In genomic region chr7:44986218-44987053, GRCh38 we compare ENCODE assay signal across 1 cellular context.
TF ChIP-seq lines count a peak whose summit lies in the region.

No MANE protein-coding gene starts in this region.

TF ChIP-seq in K562, 482 proteins besides CTCF, POLR2A, EP300 and RAD21 (continued from another document and continues in another):
- peak; percentile 20 to 46; a peak in 1 of 4 replicates for TF ChIP-seq MLLT1 (IDR thresholded peaks at IDR 0.05)
- TF ChIP-seq GABPB1 (CRISPR knock-in tag; IDR thresholded peaks at IDR 0.05), result peak; percentile 50; the same call in 1 of the 2 replicates
- no peak; a peak in 1 of 4 replicates for TF ChIP-seq ETV6 (IDR thresholded peaks at IDR 0.05; ENCODE audit: borderline replicate concordance in 1 of 2, low read depth in 2 of 2, low read length in 1 of 2)
- no peak for TF ChIP-seq ETV6 (CRISPR knock-in tag; IDR thresholded peaks at IDR 0.05; ENCODE audit: borderline replicate concordance)
- no peak for TF ChIP-seq SNIP1 (IDR thresholded peaks at IDR 0.05; ENCODE audit: low read depth)
- TF ChIP-seq MTF1 (CRISPR knock-in tag; IDR thresholded peaks at IDR 0.05; ENCODE audit: borderline replicate concordance), result no peak
- no peak for TF ChIP-seq MED1 (CRISPR knock-in tag; IDR thresholded peaks at IDR 0.05; ENCODE audit: borderline replicate concordance)
- no peak for TF ChIP-seq ZNF583 (CRISPR knock-in tag; IDR thresholded peaks at IDR 0.05)
- no peak for TF ChIP-seq SIX5 (IDR thresholded peaks at IDR 0.05; ENCODE audit: borderline replicate concordance in 1 of 2, insufficient read depth in 1 of 2, low read depth in 1 of 2, low read length in 2 of 2)
- peak; percentile 96 for TF ChIP-seq BRD4 (IDR thresholded peaks at IDR 0.05)
- TF ChIP-seq HES1 (IDR thresholded peaks at IDR 0.05; ENCODE audit: low read depth), result no peak
- no peak for TF ChIP-seq CBX2 (IDR thresholded peaks at IDR 0.05; ENCODE audit: insufficient read depth, low read length, poor library complexity, severe bottlenecking)
- 0 out of 2 replicates have a peak, but pooled peaks have one; percentile 24 for TF ChIP-seq SPI1 (IDR thresholded peaks at IDR 0.05; ENCODE audit: borderline replicate concordance, low read depth, low read length)
- TF ChIP-seq MNT (conservative IDR thresholded peaks at IDR 0.05), result peak; percentile 97
- peak; percentile 95 for TF ChIP-seq RBM22 (IDR thresholded peaks at IDR 0.05; ENCODE audit: low read depth, low read length, poor library complexity, severe bottlenecking)
- TF ChIP-seq SMARCB1 (IDR thresholded peaks at IDR 0.05; ENCODE audit: insufficient read length, low read depth), result peak; percentile 35
- TF ChIP-seq, protein P1, sequence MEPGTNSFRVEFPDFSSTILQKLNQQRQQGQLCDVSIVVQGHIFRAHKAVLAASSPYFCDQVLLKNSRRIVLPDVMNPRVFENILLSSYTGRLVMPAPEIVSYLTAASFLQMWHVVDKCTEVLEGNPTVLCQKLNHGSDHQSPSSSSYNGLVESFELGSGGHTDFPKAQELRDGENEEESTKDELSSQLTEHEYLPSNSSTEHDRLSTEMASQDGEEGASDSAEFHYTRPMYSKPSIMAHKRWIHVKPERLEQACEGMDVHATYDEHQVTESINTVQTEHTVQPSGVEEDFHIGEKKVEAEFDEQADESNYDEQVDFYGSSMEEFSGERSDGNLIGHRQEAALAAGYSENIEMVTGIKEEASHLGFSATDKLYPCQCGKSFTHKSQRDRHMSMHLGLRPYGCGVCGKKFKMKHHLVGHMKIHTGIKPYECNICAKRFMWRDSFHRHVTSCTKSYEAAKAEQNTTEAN (CRISPR knock-in tag; IDR thresholded peaks at IDR 0.05), result peak; percentile 85; the same call in 1 of the 2 replicates
- TF ChIP-seq HDAC6 (IDR thresholded peaks at IDR 0.05; ENCODE audit: low read depth, low read length), result no peak
- TF ChIP-seq, protein P2, sequence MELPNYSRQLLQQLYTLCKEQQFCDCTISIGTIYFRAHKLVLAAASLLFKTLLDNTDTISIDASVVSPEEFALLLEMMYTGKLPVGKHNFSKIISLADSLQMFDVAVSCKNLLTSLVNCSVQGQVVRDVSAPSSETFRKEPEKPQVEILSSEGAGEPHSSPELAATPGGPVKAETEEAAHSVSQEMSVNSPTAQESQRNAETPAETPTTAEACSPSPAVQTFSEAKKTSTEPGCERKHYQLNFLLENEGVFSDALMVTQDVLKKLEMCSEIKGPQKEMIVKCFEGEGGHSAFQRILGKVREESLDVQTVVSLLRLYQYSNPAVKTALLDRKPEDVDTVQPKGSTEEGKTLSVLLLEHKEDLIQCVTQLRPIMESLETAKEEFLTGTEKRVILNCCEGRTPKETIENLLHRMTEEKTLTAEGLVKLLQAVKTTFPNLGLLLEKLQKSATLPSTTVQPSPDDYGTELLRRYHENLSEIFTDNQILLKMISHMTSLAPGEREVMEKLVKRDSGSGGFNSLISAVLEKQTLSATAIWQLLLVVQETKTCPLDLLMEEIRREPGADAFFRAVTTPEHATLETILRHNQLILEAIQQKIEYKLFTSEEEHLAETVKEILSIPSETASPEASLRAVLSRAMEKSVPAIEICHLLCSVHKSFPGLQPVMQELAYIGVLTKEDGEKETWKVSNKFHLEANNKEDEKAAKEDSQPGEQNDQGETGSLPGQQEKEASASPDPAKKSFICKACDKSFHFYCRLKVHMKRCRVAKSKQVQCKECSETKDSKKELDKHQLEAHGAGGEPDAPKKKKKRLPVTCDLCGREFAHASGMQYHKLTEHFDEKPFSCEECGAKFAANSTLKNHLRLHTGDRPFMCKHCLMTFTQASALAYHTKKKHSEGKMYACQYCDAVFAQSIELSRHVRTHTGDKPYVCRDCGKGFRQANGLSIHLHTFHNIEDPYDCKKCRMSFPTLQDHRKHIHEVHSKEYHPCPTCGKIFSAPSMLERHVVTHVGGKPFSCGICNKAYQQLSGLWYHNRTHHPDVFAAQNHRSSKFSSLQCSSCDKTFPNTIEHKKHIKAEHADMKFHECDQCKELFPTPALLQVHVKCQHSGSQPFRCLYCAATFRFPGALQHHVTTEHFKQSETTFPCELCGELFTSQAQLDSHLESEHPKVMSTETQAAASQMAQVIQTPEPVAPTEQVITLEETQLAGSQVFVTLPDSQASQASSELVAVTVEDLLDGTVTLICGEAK (IDR thresholded peaks at IDR 0.05), result no peak; the same call in 1 of the 2 replicates
- TF ChIP-seq, protein P2 (CRISPR knock-in tag; IDR thresholded peaks at IDR 0.05), result no peak
- peak; percentile 46; the same call in 1 of the 2 replicates for TF ChIP-seq ARID1B (IDR thresholded peaks at IDR 0.05)
- TF ChIP-seq RB1 (IDR thresholded peaks at IDR 0.05; ENCODE audit: low read depth), result peak; percentile 92
- no peak for TF ChIP-seq LCOR (CRISPR knock-in tag; IDR thresholded peaks at IDR 0.05)
- peak; percentile 72; the same call in 1 of the 2 replicates for TF ChIP-seq MXI1 (IDR thresholded peaks at IDR 0.05; ENCODE audit: low read depth, low read length)
- TF ChIP-seq ZNF12 (CRISPR knock-in tag; IDR thresholded peaks at IDR 0.05), result peak; percentile 74; the same call in 1 of the 2 replicates
- TF ChIP-seq TBP (optimal IDR thresholded peaks at IDR 0.05; ENCODE audit: low read depth, low read length), result peak; percentile 98
- TF ChIP-seq CSDE1 (IDR thresholded peaks at IDR 0.05), result peak in 1 of 2 experiments; percentile 76; a peak in 2 of 4 replicates
- TF ChIP-seq ZNF431 (CRISPR knock-in tag; IDR thresholded peaks at IDR 0.05), result 0 out of 2 replicates have a peak, but pooled peaks have one; percentile 18
- TF ChIP-seq TOE1 (IDR thresholded peaks at IDR 0.05; ENCODE audit: borderline replicate concordance), result 0 out of 2 replicates have a peak, but pooled peaks have one; percentile 72
- peak; percentile 81 for TF ChIP-seq TOE1 (CRISPR knock-in tag; IDR thresholded peaks at IDR 0.05; ENCODE audit: borderline replicate concordance, low read depth)
- TF ChIP-seq CBX3 (IDR thresholded peaks at IDR 0.05; ENCODE audit: borderline replicate concordance in 1 of 2, low read length in 2 of 2), result peak in 1 of 2 experiments; percentile 52; a peak in 1 of 3 replicates
- peak; percentile 95 for TF ChIP-seq NCOA6 (IDR thresholded peaks at IDR 0.05)
- no peak for TF ChIP-seq ZNF23 (CRISPR knock-in tag; IDR thresholded peaks at IDR 0.05)
- TF ChIP-seq, protein P3, sequence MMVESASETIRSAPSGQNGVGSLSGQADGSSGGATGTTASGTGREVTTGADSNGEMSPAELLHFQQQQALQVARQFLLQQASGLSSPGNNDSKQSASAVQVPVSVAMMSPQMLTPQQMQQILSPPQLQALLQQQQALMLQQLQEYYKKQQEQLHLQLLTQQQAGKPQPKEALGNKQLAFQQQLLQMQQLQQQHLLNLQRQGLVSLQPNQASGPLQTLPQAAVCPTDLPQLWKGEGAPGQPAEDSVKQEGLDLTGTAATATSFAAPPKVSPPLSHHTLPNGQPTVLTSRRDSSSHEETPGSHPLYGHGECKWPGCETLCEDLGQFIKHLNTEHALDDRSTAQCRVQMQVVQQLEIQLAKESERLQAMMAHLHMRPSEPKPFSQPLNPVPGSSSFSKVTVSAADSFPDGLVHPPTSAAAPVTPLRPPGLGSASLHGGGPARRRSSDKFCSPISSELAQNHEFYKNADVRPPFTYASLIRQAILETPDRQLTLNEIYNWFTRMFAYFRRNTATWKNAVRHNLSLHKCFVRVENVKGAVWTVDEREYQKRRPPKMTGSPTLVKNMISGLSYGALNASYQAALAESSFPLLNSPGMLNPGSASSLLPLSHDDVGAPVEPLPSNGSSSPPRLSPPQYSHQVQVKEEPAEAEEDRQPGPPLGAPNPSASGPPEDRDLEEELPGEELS (CRISPR knock-in tag; IDR thresholded peaks at IDR 0.05; ENCODE audit: borderline replicate concordance), result no peak; the same call in 1 of the 2 replicates
- TF ChIP-seq POLR2AphosphoS2 (IDR thresholded peaks at IDR 0.05; ENCODE audit: low read length), result peak; percentile 83
- peak; percentile 43; the same call in 1 of the 2 replicates for TF ChIP-seq NR4A1 (CRISPR knock-in tag; IDR thresholded peaks at IDR 0.05)
- peak; percentile 71 for TF ChIP-seq NR4A1 (tag; IDR thresholded peaks at IDR 0.05)
- peak; percentile 89 for TF ChIP-seq ZBTB12 (CRISPR knock-in tag; IDR thresholded peaks at IDR 0.05)
- TF ChIP-seq CHCHD3 (CRISPR knock-in tag; IDR thresholded peaks at IDR 0.05), result peak; percentile 9; the same call in 1 of the 2 replicates
- TF ChIP-seq RBFOX2 (IDR thresholded peaks at IDR 0.05; ENCODE audit: low read depth, low read length), result peak; percentile 100
- TF ChIP-seq CHD2 (IDR thresholded peaks at IDR 0.05; ENCODE audit: low read depth, low read length), result peak; percentile 38; the same call in 1 of the 2 replicates
- TF ChIP-seq, protein P4, sequence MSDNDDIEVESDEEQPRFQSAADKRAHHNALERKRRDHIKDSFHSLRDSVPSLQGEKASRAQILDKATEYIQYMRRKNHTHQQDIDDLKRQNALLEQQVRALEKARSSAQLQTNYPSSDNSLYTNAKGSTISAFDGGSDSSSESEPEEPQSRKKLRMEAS (CRISPR knock-in tag; IDR thresholded peaks at IDR 0.05), result peak; percentile 99
- peak; percentile 16 for TF ChIP-seq KAT2B (IDR thresholded peaks at IDR 0.05; ENCODE audit: low read depth, low read length)
